Comparison of ENCODE assay signal across 1 cellular context in genomic region chr4:123558865-123559264, GRCh38.
TF ChIP-seq lines count a peak whose summit lies in the region.

No MANE protein-coding gene starts in this region.

TF ChIP-seq in HepG2, 621 proteins besides CTCF, POLR2A, EP300 and RAD21:
- TF ChIP-seq, protein P1, sequence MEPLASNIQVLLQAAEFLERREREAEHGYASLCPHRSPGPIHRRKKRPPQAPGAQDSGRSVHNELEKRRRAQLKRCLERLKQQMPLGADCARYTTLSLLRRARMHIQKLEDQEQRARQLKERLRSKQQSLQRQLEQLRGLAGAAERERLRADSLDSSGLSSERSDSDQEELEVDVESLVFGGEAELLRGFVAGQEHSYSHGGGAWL (CRISPR knock-in tag; IDR thresholded peaks at IDR 0.05): no peak
- TF ChIP-seq AKNA (CRISPR knock-in tag; IDR thresholded peaks at IDR 0.05; ENCODE audit: borderline replicate concordance): no peak
- TF ChIP-seq ZBTB4 (CRISPR knock-in tag; IDR thresholded peaks at IDR 0.05; ENCODE audit: borderline replicate concordance): no peak
- TF ChIP-seq ARID2 (CRISPR knock-in tag; IDR thresholded peaks at IDR 0.05; ENCODE audit: borderline replicate concordance): 0 out of 2 replicates have a peak, but pooled peaks have one; percentile 48
- no peak for TF ChIP-seq POLR2G (IDR thresholded peaks at IDR 0.05; ENCODE audit: low read depth, low read length)
- no peak for TF ChIP-seq GFI1 (CRISPR knock-in tag; IDR thresholded peaks at IDR 0.05; ENCODE audit: borderline replicate concordance)
TF ChIP-seq in HepG2: peak in this region for 1.
